Comparison of ENCODE assay signal across 13 cellular contexts in genomic region chr10:113957013-113957412, GRCh38.
DNase-seq lines count a peak whose midpoint lies in the region; ATAC-seq and TF ChIP-seq lines count a peak whose summit lies in the region.
"Had no signal": no experiment of that assay in that cellular context is flagged by ENCODE, and none has a peak within 500 bp of the region (broad histone marks: within the 10 kb centered on the region; RNA-seq: fewer than 3 reads in every experiment).

No MANE protein-coding gene starts in this region.

- H3K4me2 ChIP-seq in GM23248 (ENCODE audit: unreplicated experiment) (no peak overlapping the region), H9 (ENCODE audit: insufficient read depth, insufficient read length, low read length) (no peak overlapping the region)

- peaks cover 5% of the 10 kb centered on the region; the same call in 1 of the 2 replicates for H3F3A ChIP-seq in GM23248 (ENCODE audit: insufficient read depth)

- H3K27me3 ChIP-seq in GM23248 (replicated peaks; ENCODE audit: insufficient read depth) = no peaks in the 10 kb centered on the region
- H3K27me3 ChIP-seq in H9 (ENCODE audit: insufficient read depth, low read length) = no peaks in the 10 kb centered on the region; the same call in 1 of the 2 replicates

- H3K23me2 ChIP-seq in H9 (ENCODE audit: insufficient read length, low read depth, low read length, poor library complexity, severe bottlenecking) = no peaks in the 10 kb centered on the region

- H3K4me3 ChIP-seq in GM23248 (no peak overlapping the region), astrocyte of the spinal cord (ENCODE audit: low read depth, low read length) (no peak overlapping the region)

- no peak overlapping the region for H3K4ac ChIP-seq in H9 (ENCODE audit: low read depth, low read length)

- H3K56ac ChIP-seq in H9 (ENCODE audit: insufficient read length, low read depth, low read length) = no peak overlapping the region

- ATAC-seq in HG03565 (IDR thresholded peaks at IDR 0.05; ENCODE audit: unreplicated experiment) = no peak
- no peak for ATAC-seq in GM21381 (IDR thresholded peaks at IDR 0.05; ENCODE audit: unreplicated experiment)
- ATAC-seq: stimulated activated naive B cell treated with anti-CD40 and anti-IgM and Interleukin-4, amounts not matched to agents 10 μg/mL and 1 μg/mL and 100 μg/mL, for 72 hours had no signal

- H4K8ac ChIP-seq in H9 (replicated peaks; ENCODE audit: insufficient read length, low read depth, low read length) = no peak overlapping the region

- H3K27ac Mint-ChIP-seq in H9 = no peak overlapping the region
- H3K27ac Mint-ChIP-seq: dendritic cell treated with granulocyte-macrophage colony-stimulating factor and Interleukin-4, amounts not matched to agents 40 ng/mL and 50 ng/mL, for 4 days had no signal

- no peak overlapping the region for H2BK5ac ChIP-seq in H9 (ENCODE audit: insufficient read length, low read length)

- H4K20me1 ChIP-seq in GM23248 (ENCODE audit: insufficient read depth) = no peaks in the 10 kb centered on the region
- no peaks in the 10 kb centered on the region for H4K20me1 ChIP-seq in H9 (ENCODE audit: control insufficient read depth, insufficient read depth, insufficient read length)

- no peak overlapping the region for H4K5ac ChIP-seq in H9 (ENCODE audit: insufficient read length, low read depth, low read length)

- peaks cover 8 to 9% of the 10 kb centered on the region in 2 experiments; a peak in 2 of 4 replicates for H3K4me1 Mint-ChIP-seq in H9

- H3K27me3 Mint-ChIP-seq in H9 (ENCODE audit: low read depth) = no peaks in the 10 kb centered on the region
- H3K27me3 Mint-ChIP-seq: stimulated activated naive B cell treated with anti-CD40 and anti-IgM and Interleukin-4, amounts not matched to agents 10 μg/mL and 1 μg/mL and 100 μg/mL, for 72 hours had no signal

- no peak overlapping the region for H3K4me3 Mint-ChIP-seq in H9
- H3K4me3 Mint-ChIP-seq: dendritic cell treated with granulocyte-macrophage colony-stimulating factor and Interleukin-4, amounts not matched to agents 40 ng/mL and 50 ng/mL, for 4 days; stimulated activated naive B cell treated with anti-CD40 and anti-IgM and Interleukin-4, amounts not matched to agents 10 μg/mL and 1 μg/mL and 100 μg/mL, for 72 hours had no signal

- H3K9me2 ChIP-seq in GM23248 (ENCODE audit: insufficient read depth) = no peaks in the 10 kb centered on the region

- H3K14ac ChIP-seq in H9 (ENCODE audit: insufficient read depth, low read length) = no peak overlapping the region

- no peak overlapping the region for H2BK120ac ChIP-seq in H9 (ENCODE audit: low read depth, low read length, poor library complexity, severe bottlenecking)

- no peaks in the 10 kb centered on the region; a peak in 1 of 5 replicates for H3K9me3 Mint-ChIP-seq in H9

- H2BK20ac ChIP-seq in H9 (ENCODE audit: low read depth, low read length, poor library complexity, severe bottlenecking) = no peak overlapping the region

- in situ Hi-C loops in GM23248 (cut with MboI) = no loop called here
- in situ Hi-C loops in astrocyte of the spinal cord (cut with HindIII; ENCODE audit: low sequenced_read_pairs) = no loop called here

- peak; percentile 66 for DNase-seq in GM23248
- DNase-seq in astrocyte of the spinal cord (ENCODE audit: low read depth, low spot score) = peak; percentile 89
- DNase-seq in hepatic stellate cell (ENCODE audit: low spot score) = peak; percentile 46
- peak; percentile 77 for DNase-seq in smooth muscle cell of the brain vasculature (ENCODE audit: low read depth, low spot score)
- DNase-seq in H9 = no peak
- DNase-seq in T1000 (lab: John Stamatoyannopoulos, UW) = no peak
- DNase-seq: islet precursor cell; NCI-H526; stimulated activated naive B cell treated with anti-CD40 and anti-IgM and Interleukin-4, amounts not matched to agents 10 μg/mL and 1 μg/mL and 100 μg/mL, for 72 hours; T-helper 1 cell had no signal

- H3K23ac ChIP-seq in H9 (ENCODE audit: insufficient read length, low read depth, low read length) = no peak overlapping the region

- H3K36me3 Mint-ChIP-seq in H9 (ENCODE audit: insufficient read depth in 1 of 3, low read depth in 3 of 3) = no peaks in the 10 kb centered on the region; a peak in 1 of 7 replicates

- H4K91ac ChIP-seq in H9 (ENCODE audit: insufficient read length, low read depth, low read length) = no peak overlapping the region

- H3K18ac ChIP-seq in H9 (ENCODE audit: insufficient read length, low read depth, low read length) = no peak overlapping the region

- no peak overlapping the region for H2BK12ac ChIP-seq in H9 (ENCODE audit: insufficient read length, low read depth, low read length)

- no peak for TF ChIP-seq CTCF in astrocyte of the spinal cord (IDR thresholded peaks at IDR 0.05; ENCODE audit: low read depth, low read length)
- no peak for TF ChIP-seq CTCF in H9 (conservative IDR thresholded peaks at IDR 0.05)

- H3K79me1 ChIP-seq in H9 (ENCODE audit: insufficient read depth, low read depth, low read length, poor library complexity, severe bottlenecking) = no peaks in the 10 kb centered on the region

- no peak overlapping the region for H2AFZ ChIP-seq in GM23248
- no peak overlapping the region for H2AFZ ChIP-seq in H9 (ENCODE audit: low read length)

- H3K36me3 ChIP-seq in GM23248 (ENCODE audit: low read depth) = no peaks in the 10 kb centered on the region

- H3K79me2 ChIP-seq in GM23248 (ENCODE audit: insufficient read depth) (no peaks in the 10 kb centered on the region), H9 (ENCODE audit: insufficient read depth, low read length) (no peaks in the 10 kb centered on the region)

- WGBS in GM23248 (ENCODE audit: low coverage in 1 of 2, low lambda C conversion rate in 2 of 2, missing lambda C conversion rate in 2 of 2), 2 experiments = 54 to 62% methylated on average over 5 of the region's 5 CpGs
- no CpG with 5 or more reads among the region's 5 CpGs for WGBS in H9 (ENCODE audit: extremely low coverage, insufficient read length, low lambda C conversion rate)

- H3T11ph ChIP-seq in H9 (ENCODE audit: low read length) = no peak overlapping the region

- H2AK5ac ChIP-seq in H9 (ENCODE audit: insufficient read length, low read length) = no peak overlapping the region

- H3K9me3 ChIP-seq in GM23248 (ENCODE audit: low read depth) = no peaks in the 10 kb centered on the region
- H3K9me3 ChIP-seq in H9 (ENCODE audit: control insufficient read depth, low read depth, low read length) = no peaks in the 10 kb centered on the region

- H2BK15ac ChIP-seq in H9 (ENCODE audit: low read depth, low read length) = no peak overlapping the region

- H3K4me1 ChIP-seq in GM23248 (ENCODE audit: insufficient read depth) (peaks cover 12% of the 10 kb centered on the region), H9 (ENCODE audit: insufficient read depth, low read length) (no peaks in the 10 kb centered on the region)

- H3K27ac ChIP-seq in GM23248 = no peak overlapping the region
- no peak overlapping the region for H3K27ac ChIP-seq in H9 (ENCODE audit: insufficient read length, low read depth, low read length)

- H3K9ac ChIP-seq in GM23248 (no peak overlapping the region), H9 (ENCODE audit: extremely low read depth, insufficient read length, low read length) (no peak overlapping the region)

Comparison
In these comparisons a context has a peak if more than half of its experiments do, and no peak if none do; other contexts are left out.
1. DNase-seq: peak in GM23248 (single experiment), astrocyte of the spinal cord (single experiment), hepatic stellate cell (single experiment) and smooth muscle cell of the brain vasculature (single experiment); none in H9 (single experiment) and T1000 (single experiment).